Comparison of ENCODE assay signal across 30 cellular contexts in the genomic region with DNA sequence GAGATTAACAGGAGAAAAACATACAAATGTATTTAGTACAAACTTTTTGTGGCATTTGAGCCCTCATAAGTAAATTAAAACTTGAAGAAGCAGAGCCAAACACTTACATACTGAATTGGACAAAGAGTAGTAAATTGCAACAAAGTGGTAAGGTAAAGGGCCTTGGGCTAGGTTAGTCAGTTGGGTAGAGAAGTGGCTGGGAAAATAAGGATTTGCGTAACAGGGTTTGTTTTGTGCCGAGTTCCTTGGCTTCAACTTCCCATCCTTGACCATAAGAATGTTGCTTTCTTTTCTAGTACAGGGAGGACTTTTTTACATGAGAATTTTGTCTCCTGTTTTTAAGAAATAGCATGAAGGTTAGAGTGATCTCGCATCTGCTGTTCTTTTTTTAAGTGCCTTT. TPM values are rescaled to one million over a fixed set of nuclear protein-coding genes. Genes with fewer than 3 reads are reported as not detected.
DNase-seq lines count a peak whose midpoint lies in the region; FAIRE-seq and TF ChIP-seq lines count a peak whose summit lies in the region.
"Had no signal": no experiment of that assay in that cellular context is flagged by ENCODE, and none has a peak within 500 bp of the region (broad histone marks: within the 10 kb centered on the region; RNA-seq: fewer than 3 reads in every experiment).

No MANE protein-coding gene starts in this region.

- H3K27ac ChIP-seq in PC-9 (0 out of 2 replicates have a peak overlapping the region, but pooled peaks have one; percentile 16), osteoblast (ENCODE audit: low read depth, low read length) (no peak overlapping the region)
- H3K27ac ChIP-seq: esophagus muscularis mucosa had no signal

- H2AFZ ChIP-seq in PC-9 (no peak overlapping the region), osteoblast (ENCODE audit: low read length) (no peak overlapping the region)

- intact Hi-C loops in PC-9 (cut with micrococcal nuclease; ENCODE audit: unreplicated experiment) = no loop called here

- BruUV-seq in PC-9 (replicated peaks; lab: Mats Ljungman, UMichigan) = no TSS peak

- no peaks in the 10 kb centered on the region for H3K9me3 ChIP-seq in PC-9 (ENCODE audit: insufficient read depth, low read depth)
- no peaks in the 10 kb centered on the region for H3K9me3 ChIP-seq in osteoblast (ENCODE audit: low read depth, low read length)

- no peak for FAIRE-seq in bronchial epithelial cell (lab: Jason Lieb, UNC)
- FAIRE-seq: A204.1, GM18507 had no signal

- no peaks in the 10 kb centered on the region for H4K20me1 ChIP-seq in PC-9 (ENCODE audit: insufficient read depth)
- H4K20me1 ChIP-seq in osteoblast (ENCODE audit: insufficient read depth, low read length) = no peaks in the 10 kb centered on the region

- H3K4me1 ChIP-seq in PC-9 (replicated peaks; ENCODE audit: insufficient read depth) (no peaks in the 10 kb centered on the region; the same call in 1 of the 2 replicates), osteoblast (ENCODE audit: insufficient read depth, low read length) (no peaks in the 10 kb centered on the region)
- H3K4me1 ChIP-seq: esophagus muscularis mucosa had no signal

- H3K27me3 ChIP-seq in PC-9 (ENCODE audit: insufficient read depth, low read depth) (no peaks in the 10 kb centered on the region), bronchial epithelial cell (ENCODE audit: control insufficient read depth, insufficient read depth, low read length) (no peaks in the 10 kb centered on the region), osteoblast (ENCODE audit: insufficient read depth, low read length) (no peaks in the 10 kb centered on the region)
- H3K27me3 ChIP-seq: esophagus muscularis mucosa had no signal

- H3F3A ChIP-seq in PC-9 (ENCODE audit: insufficient read depth, low read depth) = no peaks in the 10 kb centered on the region

- peak; percentile 22 for DNase-seq in AG20443 (ENCODE audit: low spot score)
- DNase-seq in PC-9 = peak in 1 of 2 experiments; percentile 35
- DNase-seq in bronchial epithelial cell (ENCODE audit: low read depth) = peak; percentile 89
- DNase-seq in iris pigment epithelial cell (ENCODE audit: low read depth) = peak; percentile 62
- no peak for DNase-seq in activated T-cell treated with anti-CD3 and anti-CD28 coated beads, Interleukin-2, amount 50 U/mL, for 48 hours
- DNase-seq in osteoblast (ENCODE audit: insufficient read length, low spot score, missing footprints) = no peak
- no peak for DNase-seq in OCI-M2 (lab: John Stamatoyannopoulos, UW; ENCODE audit: unreplicated experiment)
- no peak for DNase-seq in NCI-H1417 treated with DMSO at 0.1 percent for 48 hours (lab: John Stamatoyannopoulos, UW)
- DNase-seq: activated CD4-positive, alpha-beta T cell treated with anti-CD3 and anti-CD28 coated beads for 36 hours; activated CD8-positive, alpha-beta memory T cell treated with anti-CD3 and anti-CD28 coated beads for 24 hours; activated naive CD4-positive, alpha-beta T cell treated with anti-CD3 and anti-CD28 coated beads for 36 hours; activated T-cell treated with anti-CD3 and anti-CD28 coated beads, Interleukin-2, amount 50 U/mL, for 72 hours; anterior cingulate cortex; effector CD8-positive, alpha-beta T cell; H7; head of caudate nucleus; naive B cell; NCI-H187; NCI-H2227 treated with DMSO at 0.1 percent for 48 hours; NCI-H82; occipital lobe; SIG-M5; stimulated activated CD4-positive, alpha-beta T cell treated with anti-CD3 and anti-CD28 coated beads, Interleukin-12 subunit alpha, Interleukin-12 subunit beta, amount 100 ng/mL, for 4 hours; stimulated activated naive CD8-positive, alpha-beta T cell treated with anti-CD3 and anti-CD28 coated beads, Interleukin-15, amount 100 ng/mL, for 72 hours; T-cell had no signal

- CTCF ChIA-PET in PC-9 (lab: Charles Lee) = no interaction called here

- no peak overlapping the region for H3K4me3 ChIP-seq in PC-9
- no peak overlapping the region for H3K4me3 ChIP-seq in bronchial epithelial cell (ENCODE audit: low read depth, low read length)
- no peak overlapping the region for H3K4me3 ChIP-seq in osteoblast (ENCODE audit: insufficient read depth, low read length)
- H3K4me3 ChIP-seq: esophagus muscularis mucosa had no signal

- TF ChIP-seq CTCF in PC-9 (conservative IDR thresholded peaks at IDR 0.05) = no peak
- TF ChIP-seq CTCF in bronchial epithelial cell (IDR thresholded peaks at IDR 0.05; ENCODE audit: insufficient read depth, low read length, severe bottlenecking) = no peak
- TF ChIP-seq CTCF in osteoblast (IDR thresholded peaks at IDR 0.05; ENCODE audit: extremely low read depth, low read depth, low read length) = no peak

- H3K36me3 ChIP-seq in PC-9 (ENCODE audit: low read depth) (no peaks in the 10 kb centered on the region), bronchial epithelial cell (ENCODE audit: control insufficient read depth, insufficient read depth, low read length) (no peaks in the 10 kb centered on the region), osteoblast (ENCODE audit: insufficient read depth, low read length) (no peaks in the 10 kb centered on the region)
- H3K36me3 ChIP-seq: esophagus muscularis mucosa had no signal

- no peak overlapping the region for H3K4me2 ChIP-seq in PC-9
- H3K4me2 ChIP-seq in osteoblast (ENCODE audit: insufficient read depth, low read length) = no peak overlapping the region

- POLR2A ChIA-PET in PC-9 (lab: Charles Lee; ENCODE audit: unreplicated experiment) = no interaction called here

- H3K79me2 ChIP-seq in PC-9 (ENCODE audit: low read depth) (no peaks in the 10 kb centered on the region), osteoblast (ENCODE audit: insufficient read depth, low read length) (no peaks in the 10 kb centered on the region)

- H3K9me2 ChIP-seq in PC-9 (ENCODE audit: insufficient read depth) = no peaks in the 10 kb centered on the region

RNA-seq across cellular contexts. Expression of gene DSPP, which starts 33.3 kb away (rescaled TPM):
- total RNA-seq in PC-9 (2021) = not detected in 2 replicates
- total RNA-seq in bronchial epithelial cell = not detected in 2 replicates
- total RNA-seq in osteoblast = not detected in 2 replicates
- total RNA-seq: activated CD4-positive, alpha-beta T cell treated with anti-CD3 and anti-CD28 coated beads for 36 hours; activated naive CD4-positive, alpha-beta T cell treated with anti-CD3 and anti-CD28 coated beads for 36 hours; activated T-cell treated with anti-CD3 and anti-CD28 coated beads, Interleukin-2, amount 50 U/mL, for 72 hours; esophagus muscularis mucosa; H7; mesenteric fat pad; OCI-LY7; T-cell had no signal

RNA-seq across cellular contexts. Expression of gene SPARCL1, which starts 45.8 kb away (rescaled TPM):
- not detected in 2 replicates for total RNA-seq in PC-9 (2021)
- total RNA-seq in bronchial epithelial cell = not detected in 2 replicates
- under 0.01 TPM in 1 of 2 replicates, not detected in the other for total RNA-seq in osteoblast
- total RNA-seq: activated CD4-positive, alpha-beta T cell treated with anti-CD3 and anti-CD28 coated beads for 36 hours; activated naive CD4-positive, alpha-beta T cell treated with anti-CD3 and anti-CD28 coated beads for 36 hours; activated T-cell treated with anti-CD3 and anti-CD28 coated beads, Interleukin-2, amount 50 U/mL, for 72 hours; OCI-LY7 had no signal

Comparison
In these comparisons a context has a peak if more than half of its experiments do, and no peak if none do; other contexts are left out.
1. DNase-seq: peak in AG20443 (single experiment), bronchial epithelial cell (single experiment) and iris pigment epithelial cell (single experiment); none in activated T-cell treated with anti-CD3 and anti-CD28 coated beads, Interleukin-2, amount 50 U/mL, for 48 hours (0 of 2), osteoblast (single experiment), OCI-M2 (single experiment) and NCI-H1417 treated with DMSO at 0.1 percent for 48 hours (single experiment).